ENCODE assay signal across 9 cellular contexts in the genomic region with DNA sequence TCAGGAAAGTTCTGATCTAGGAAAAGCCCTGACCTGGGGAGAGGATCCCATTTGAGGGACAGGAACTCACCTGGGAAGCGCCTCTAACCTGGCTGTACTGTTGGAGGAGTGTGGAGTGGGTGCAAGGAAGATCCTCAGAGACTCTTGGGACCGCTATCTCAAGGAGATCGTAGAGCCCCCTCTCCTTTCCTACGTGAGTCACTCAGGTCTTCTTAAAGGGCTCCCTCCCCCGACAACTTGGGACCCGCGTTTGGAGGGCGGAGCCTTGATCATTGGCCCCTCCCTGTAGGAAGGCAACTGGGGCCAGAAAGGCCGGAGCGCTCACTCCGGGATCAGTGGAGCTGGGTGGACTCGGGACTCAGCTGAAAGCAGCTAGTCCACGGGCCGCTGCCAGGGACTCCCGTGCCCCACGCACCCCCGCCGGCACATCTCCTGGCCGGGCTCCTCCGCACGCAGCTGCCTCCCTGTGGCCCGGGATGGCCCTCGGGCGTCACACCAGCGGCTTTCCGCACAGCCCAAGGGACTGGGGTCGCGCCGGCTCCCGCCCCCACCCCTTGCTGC. TPM values are rescaled to one million over a fixed set of nuclear protein-coding genes. Genes with fewer than 3 reads are reported as not detected.
A peak's percentile ranks its signal among the peaks of the same experiment; 100 is the strongest.
DNase-seq lines count a peak whose midpoint lies in the region; ATAC-seq and TF ChIP-seq lines count a peak whose summit lies in the region.
"Had no signal": no experiment of that assay in that cellular context is flagged by ENCODE, and none has a peak within 500 bp of the region (broad histone marks: within the 10 kb centered on the region; RNA-seq: fewer than 3 reads in every experiment).

No MANE protein-coding gene starts in this region.

- H2AFZ ChIP-seq in H9 (ENCODE audit: low read length): no peak overlapping the region

- no peak overlapping the region for H4K8ac ChIP-seq in H9 (replicated peaks; ENCODE audit: insufficient read length, low read depth, low read length)

- no peak overlapping the region for H3K56ac ChIP-seq in H9 (ENCODE audit: insufficient read length, low read depth, low read length)

- peak; percentile 15 for TF ChIP-seq POLR2A in NB4 (IDR thresholded peaks at IDR 0.05; ENCODE audit: extremely low read depth, insufficient read length)

- no CpG with 5 or more reads among the region's 30 CpGs for WGBS in H9 (ENCODE audit: extremely low coverage, insufficient read length, low lambda C conversion rate)

- no peak for TF ChIP-seq CTCF in DOHH2 (IDR thresholded peaks at IDR 0.05; ENCODE audit: low read depth, low read length, poor library complexity, severe bottlenecking)
- no peak for TF ChIP-seq CTCF in H9 (conservative IDR thresholded peaks at IDR 0.05)
- TF ChIP-seq CTCF in NB4 (IDR thresholded peaks at IDR 0.05; ENCODE audit: low read depth, low read length): no peak
- TF ChIP-seq CTCF in endothelial cell (IDR thresholded peaks at IDR 0.05; ENCODE audit: unreplicated experiment): no peak
- no peak for TF ChIP-seq CTCF in mesothelial cell of epicardium (IDR thresholded peaks at IDR 0.05; ENCODE audit: unreplicated experiment)

- no peak overlapping the region for H3K23ac ChIP-seq in H9 (ENCODE audit: insufficient read length, low read depth, low read length)

- H3K79me1 ChIP-seq in H9 (ENCODE audit: insufficient read depth, low read depth, low read length, poor library complexity, severe bottlenecking): no peaks in the 10 kb centered on the region

- H3K9me3 Mint-ChIP-seq in H9 (no peaks in the 10 kb centered on the region), endothelial cell (ENCODE audit: unreplicated experiment) (no peaks in the 10 kb centered on the region), mesothelial cell of epicardium (no peaks in the 10 kb centered on the region)
- H3K9me3 Mint-ChIP-seq in activated CD8-positive, alpha-beta T cell treated with anti-CD3 and anti-CD28 coated beads, Interleukin-2, amount 10 ng/mL, durations not matched to agents 7 days and 5 days (ENCODE audit: insufficient read depth): no peaks in the 10 kb centered on the region
- H3K9me3 Mint-ChIP-seq in stimulated activated memory B cell treated with anti-CD40 and anti-IgM and Interleukin-4, amounts not matched to agents 10 μg/mL and 1 μg/mL and 100 μg/mL, for 72 hours: no peaks in the 10 kb centered on the region

- no peak overlapping the region for H3T11ph ChIP-seq in H9 (ENCODE audit: low read length)

- H3K4me3 Mint-ChIP-seq in H9: peak overlapping the region; percentile 79 to 90
- H3K4me3 Mint-ChIP-seq in activated CD8-positive, alpha-beta T cell treated with anti-CD3 and anti-CD28 coated beads, Interleukin-2, amount 10 ng/mL, durations not matched to agents 7 days and 5 days: peak overlapping the region; percentile 89
- peak overlapping the region; percentile 93 for H3K4me3 Mint-ChIP-seq in endothelial cell (ENCODE audit: unreplicated experiment)
- H3K4me3 Mint-ChIP-seq in mesothelial cell of epicardium: peak overlapping the region; percentile 83
- H3K4me3 Mint-ChIP-seq in stimulated activated memory B cell treated with anti-CD40 and anti-IgM and Interleukin-4, amounts not matched to agents 10 μg/mL and 1 μg/mL and 100 μg/mL, for 72 hours: peak overlapping the region; percentile 93

- no peak overlapping the region for H2BK15ac ChIP-seq in H9 (ENCODE audit: low read depth, low read length)

- H3K23me2 ChIP-seq in H9 (ENCODE audit: insufficient read length, low read depth, low read length, poor library complexity, severe bottlenecking): peaks cover 6% of the 10 kb centered on the region

- H2BK12ac ChIP-seq in H9 (ENCODE audit: insufficient read length, low read depth, low read length): no peak overlapping the region

- peak overlapping the region; percentile 34 for H3K27ac ChIP-seq in DOHH2 (ENCODE audit: low read depth, low read length)
- no peak overlapping the region for H3K27ac ChIP-seq in H9 (ENCODE audit: insufficient read length, low read depth, low read length)

- H3K4me2 ChIP-seq in DOHH2 (ENCODE audit: low read length) (peak overlapping the region; percentile 90), H9 (ENCODE audit: insufficient read depth, insufficient read length, low read length) (peak overlapping the region; percentile 76)

- no peak overlapping the region for H2AK5ac ChIP-seq in H9 (ENCODE audit: insufficient read length, low read length)

- peaks cover 12% of the 10 kb centered on the region for H3K36me3 ChIP-seq in DOHH2 (ENCODE audit: control insufficient read depth, low read length)

- H3K4me1 ChIP-seq in DOHH2 (ENCODE audit: control insufficient read depth, low read length) (peaks cover 18% of the 10 kb centered on the region), H9 (ENCODE audit: insufficient read depth, low read length) (peaks cover 2% of the 10 kb centered on the region)

- no peaks in the 10 kb centered on the region for H4K20me1 ChIP-seq in DOHH2 (ENCODE audit: control insufficient read depth, insufficient read depth, low read depth, low read length)
- H4K20me1 ChIP-seq in H9 (ENCODE audit: control insufficient read depth, insufficient read depth, insufficient read length): peaks cover 2% of the 10 kb centered on the region

- POLR2A ChIA-PET in activated CD8-positive, alpha-beta T cell treated with anti-CD3 and anti-CD28 coated beads, Interleukin-2, amount 10 ng/mL, durations not matched to agents 7 days and 5 days (lab: Charles Lee): interaction anchor here (0.6 to 1.5 kb wide), 6 partner anchors 8 to 386 kb away, joined by 3 to 6 read pairs (median 4); partner anchors contain the start of gene IP6K2

- DNase-seq in H9 (peak; percentile 74), NB4 (ENCODE audit: low read depth) (peak; percentile 84), endothelial cell (ENCODE audit: low spot score) (peak; percentile 36), mesothelial cell of epicardium (ENCODE audit: low spot score in 2 of 2, unreplicated experiment in 2 of 2) (peak in 1 of 2 experiments; percentile 51)
- peak; percentile 68 for DNase-seq in activated CD8-positive, alpha-beta T cell treated with anti-CD3 and anti-CD28 coated beads, Interleukin-2, amount 10 ng/mL, durations not matched to agents 7 days and 5 days

- H3K9ac ChIP-seq in H9 (ENCODE audit: extremely low read depth, insufficient read length, low read length): peak overlapping the region; percentile 58

- CTCF ChIA-PET in activated CD8-positive, alpha-beta T cell treated with anti-CD3 and anti-CD28 coated beads, Interleukin-2, amount 10 ng/mL, durations not matched to agents 7 days and 5 days (lab: Charles Lee): interaction anchor here (0.9 to 3.9 kb wide), 17 partner anchors 11 to 234 kb away, joined by 3 to 42 read pairs (median 5); partner anchors contain the start of genes NCKIPSD, PFKFB4 and UQCRC1

- H3K27ac Mint-ChIP-seq in H9 (peak overlapping the region in 1 of 3 experiments; percentile 34; a peak in 1 of 7 replicates), endothelial cell (ENCODE audit: unreplicated experiment) (no peak overlapping the region), mesothelial cell of epicardium (no peak overlapping the region)
- peak overlapping the region; percentile 25 for H3K27ac Mint-ChIP-seq in activated CD8-positive, alpha-beta T cell treated with anti-CD3 and anti-CD28 coated beads, Interleukin-2, amount 10 ng/mL, durations not matched to agents 7 days and 5 days
- peak overlapping the region; percentile 81 for H3K27ac Mint-ChIP-seq in stimulated activated memory B cell treated with anti-CD40 and anti-IgM and Interleukin-4, amounts not matched to agents 10 μg/mL and 1 μg/mL and 100 μg/mL, for 72 hours

- H2BK5ac ChIP-seq in H9 (ENCODE audit: insufficient read length, low read length): no peak overlapping the region

- H3K4ac ChIP-seq in H9 (ENCODE audit: low read depth, low read length): no peak overlapping the region

- peak; percentile 31 for ATAC-seq in activated CD8-positive, alpha-beta T cell treated with anti-CD3 and anti-CD28 coated beads, Interleukin-2, amount 10 ng/mL, durations not matched to agents 7 days and 5 days
- ATAC-seq in stimulated activated memory B cell treated with anti-CD40 and anti-IgM and Interleukin-4, amounts not matched to agents 10 μg/mL and 1 μg/mL and 100 μg/mL, for 72 hours: peak; percentile 52
- no peak for ATAC-seq in HG02970 (IDR thresholded peaks at IDR 0.05; ENCODE audit: low FRiP score, unreplicated experiment)

- no peaks in the 10 kb centered on the region for H3K27me3 ChIP-seq in DOHH2 (ENCODE audit: control insufficient read depth, low read length)
- H3K27me3 ChIP-seq in H9 (ENCODE audit: insufficient read depth, low read length): no peaks in the 10 kb centered on the region

- H3K14ac ChIP-seq in H9 (ENCODE audit: insufficient read depth, low read length): peak overlapping the region; percentile 67

- no peaks in the 10 kb centered on the region for H3K9me3 ChIP-seq in DOHH2 (ENCODE audit: control insufficient read depth, insufficient read depth, low read length)
- no peaks in the 10 kb centered on the region for H3K9me3 ChIP-seq in H9 (ENCODE audit: control insufficient read depth, low read depth, low read length)

- no peaks in the 10 kb centered on the region for H3K79me2 ChIP-seq in DOHH2 (ENCODE audit: control insufficient read depth, low read length)
- H3K79me2 ChIP-seq in H9 (ENCODE audit: insufficient read depth, low read length): no peaks in the 10 kb centered on the region

- no peak overlapping the region for H4K5ac ChIP-seq in H9 (ENCODE audit: insufficient read length, low read depth, low read length)

- H3K18ac ChIP-seq in H9 (ENCODE audit: insufficient read length, low read depth, low read length): peak overlapping the region; percentile 44

- no peak overlapping the region for H2BK20ac ChIP-seq in H9 (ENCODE audit: low read depth, low read length, poor library complexity, severe bottlenecking)

- peak overlapping the region; percentile 80 for H3K4me3 ChIP-seq in DOHH2 (ENCODE audit: low read length)
- H3K4me3 ChIP-seq in NB4 (ENCODE audit: low read depth, low read length): peak overlapping the region; percentile 60

- peaks cover 21 to 59% (median 58%) of the 10 kb centered on the region in 3 experiments; a peak in 6 of 7 replicates for H3K36me3 Mint-ChIP-seq in H9 (ENCODE audit: insufficient read depth in 1 of 3, low read depth in 3 of 3)
- H3K36me3 Mint-ChIP-seq in activated CD8-positive, alpha-beta T cell treated with anti-CD3 and anti-CD28 coated beads, Interleukin-2, amount 10 ng/mL, durations not matched to agents 7 days and 5 days (ENCODE audit: low read depth): peaks cover 18% of the 10 kb centered on the region
- H3K36me3 Mint-ChIP-seq in endothelial cell (ENCODE audit: low read depth, unreplicated experiment): peaks cover 17% of the 10 kb centered on the region
- H3K36me3 Mint-ChIP-seq in mesothelial cell of epicardium: peaks cover 8% of the 10 kb centered on the region
- H3K36me3 Mint-ChIP-seq in stimulated activated memory B cell treated with anti-CD40 and anti-IgM and Interleukin-4, amounts not matched to agents 10 μg/mL and 1 μg/mL and 100 μg/mL, for 72 hours: peaks cover 29% of the 10 kb centered on the region

- no peak overlapping the region for H2BK120ac ChIP-seq in H9 (ENCODE audit: low read depth, low read length, poor library complexity, severe bottlenecking)

- no peak overlapping the region for H4K91ac ChIP-seq in H9 (ENCODE audit: insufficient read length, low read depth, low read length)

- H3K4me1 Mint-ChIP-seq in H9: peaks cover 28 to 31% of the 10 kb centered on the region in 2 experiments
- peaks cover 30% of the 10 kb centered on the region for H3K4me1 Mint-ChIP-seq in activated CD8-positive, alpha-beta T cell treated with anti-CD3 and anti-CD28 coated beads, Interleukin-2, amount 10 ng/mL, durations not matched to agents 7 days and 5 days (ENCODE audit: low read depth)
- peaks cover 29% of the 10 kb centered on the region for H3K4me1 Mint-ChIP-seq in endothelial cell (ENCODE audit: unreplicated experiment)
- peaks cover 21% of the 10 kb centered on the region for H3K4me1 Mint-ChIP-seq in mesothelial cell of epicardium
- peaks cover 18% of the 10 kb centered on the region for H3K4me1 Mint-ChIP-seq in stimulated activated memory B cell treated with anti-CD40 and anti-IgM and Interleukin-4, amounts not matched to agents 10 μg/mL and 1 μg/mL and 100 μg/mL, for 72 hours

- H3F3A ChIP-seq in DOHH2 (ENCODE audit: control insufficient read depth, insufficient read depth): no peaks in the 10 kb centered on the region

- H3K9me2 ChIP-seq in DOHH2 (replicated peaks; ENCODE audit: control insufficient read depth, low read length): no peaks in the 10 kb centered on the region

- H3K27me3 Mint-ChIP-seq in H9 (ENCODE audit: low read depth) (no peaks in the 10 kb centered on the region; the same call in 1 of the 2 replicates), endothelial cell (ENCODE audit: unreplicated experiment) (peaks cover 13% of the 10 kb centered on the region), mesothelial cell of epicardium (ENCODE audit: low read depth) (peaks cover 1% of the 10 kb centered on the region)
- H3K27me3 Mint-ChIP-seq in activated CD8-positive, alpha-beta T cell treated with anti-CD3 and anti-CD28 coated beads, Interleukin-2, amount 10 ng/mL, durations not matched to agents 7 days and 5 days (ENCODE audit: low read depth): no peaks in the 10 kb centered on the region
- H3K27me3 Mint-ChIP-seq in stimulated activated memory B cell treated with anti-CD40 and anti-IgM and Interleukin-4, amounts not matched to agents 10 μg/mL and 1 μg/mL and 100 μg/mL, for 72 hours: peaks cover 6% of the 10 kb centered on the region

RNA-seq across cellular contexts. Expression of gene SLC26A6, which starts 0.5 kb away (rescaled TPM):
- total RNA-seq in H9 (2021) (56.7 and 61.3 TPM in 2 replicates), endothelial cell (ENCODE audit: unreplicated experiment) (76.1 TPM), mesothelial cell of epicardium (18.0 to 22.7 TPM (median 21.6 TPM) in 3 replicates)
- total RNA-seq in activated CD8-positive, alpha-beta T cell treated with anti-CD3 and anti-CD28 coated beads, Interleukin-2, amount 10 ng/mL, durations not matched to agents 7 days and 5 days: 10 to 100 TPM; 58.0 to 61.5 TPM

RNA-seq across cellular contexts. Expression of gene TMEM89, which starts 13.2 kb away (rescaled TPM):
- 0.70 and 0.74 TPM in 2 replicates for total RNA-seq in H9 (2021)
- under 1 TPM in 1 of 2 experiments, not detected in 1; 0.39 TPM for total RNA-seq in activated CD8-positive, alpha-beta T cell treated with anti-CD3 and anti-CD28 coated beads, Interleukin-2, amount 10 ng/mL, durations not matched to agents 7 days and 5 days
- 0.44 TPM for total RNA-seq in endothelial cell (ENCODE audit: unreplicated experiment)
- 0.84 TPM in 1 of 3 replicates, not detected in the others for total RNA-seq in mesothelial cell of epicardium
- total RNA-seq: glomerular endothelial cell had no signal

RNA-seq across cellular contexts. Expression of gene UQCRC1, which starts 25.3 kb away (rescaled TPM):
- total RNA-seq in H9 (2021) (285 and 299 TPM in 2 replicates), endothelial cell (ENCODE audit: unreplicated experiment) (165 TPM), mesothelial cell of epicardium (161 to 171 TPM (median 164 TPM) in 3 replicates)
- 100 to 1,000 TPM; 196 to 202 TPM for total RNA-seq in activated CD8-positive, alpha-beta T cell treated with anti-CD3 and anti-CD28 coated beads, Interleukin-2, amount 10 ng/mL, durations not matched to agents 7 days and 5 days

RNA-seq across cellular contexts. Expression of gene CELSR3, which starts 27.9 kb away (rescaled TPM):
- 23.5 and 23.9 TPM in 2 replicates for total RNA-seq in H9 (2021)
- total RNA-seq in activated CD8-positive, alpha-beta T cell treated with anti-CD3 and anti-CD28 coated beads, Interleukin-2, amount 10 ng/mL, durations not matched to agents 7 days and 5 days: 10 to 100 TPM; 19.5 to 20.2 TPM
- 7.6 TPM for total RNA-seq in endothelial cell (ENCODE audit: unreplicated experiment)
- total RNA-seq in mesothelial cell of epicardium: 5.0 to 5.6 TPM (median 5.2 TPM) in 3 replicates

RNA-seq across cellular contexts. Expression of gene COL7A1, which starts 39.6 kb away (rescaled TPM):
- total RNA-seq in H9 (2021): 20.2 and 22.9 TPM in 2 replicates
- 1 to 10 TPM; 1.2 to 1.6 TPM for total RNA-seq in activated CD8-positive, alpha-beta T cell treated with anti-CD3 and anti-CD28 coated beads, Interleukin-2, amount 10 ng/mL, durations not matched to agents 7 days and 5 days
- total RNA-seq in endothelial cell (ENCODE audit: unreplicated experiment): 5.2 TPM
- total RNA-seq in mesothelial cell of epicardium: 14.1 to 19.2 TPM (median 15.0 TPM) in 3 replicates

Comparison
In these comparisons a context has a peak if more than half of its experiments do, and no peak if none do; other contexts are left out.
1. H3K27ac Mint-ChIP-seq: peak in activated CD8-positive, alpha-beta T cell treated with anti-CD3 and anti-CD28 coated beads, Interleukin-2, amount 10 ng/mL, durations not matched to agents 7 days and 5 days (single experiment) and stimulated activated memory B cell treated with anti-CD40 and anti-IgM and Interleukin-4, amounts not matched to agents 10 μg/mL and 1 μg/mL and 100 μg/mL, for 72 hours (single experiment); none in endothelial cell (single experiment) and mesothelial cell of epicardium (single experiment).
2. Peak in every context shown above with its lines, with median percentiles within 50 percentile points of each other: H3K4me3 Mint-ChIP-seq.